9 cellular contexts compared by ENCODE assay signal in the genomic region with DNA sequence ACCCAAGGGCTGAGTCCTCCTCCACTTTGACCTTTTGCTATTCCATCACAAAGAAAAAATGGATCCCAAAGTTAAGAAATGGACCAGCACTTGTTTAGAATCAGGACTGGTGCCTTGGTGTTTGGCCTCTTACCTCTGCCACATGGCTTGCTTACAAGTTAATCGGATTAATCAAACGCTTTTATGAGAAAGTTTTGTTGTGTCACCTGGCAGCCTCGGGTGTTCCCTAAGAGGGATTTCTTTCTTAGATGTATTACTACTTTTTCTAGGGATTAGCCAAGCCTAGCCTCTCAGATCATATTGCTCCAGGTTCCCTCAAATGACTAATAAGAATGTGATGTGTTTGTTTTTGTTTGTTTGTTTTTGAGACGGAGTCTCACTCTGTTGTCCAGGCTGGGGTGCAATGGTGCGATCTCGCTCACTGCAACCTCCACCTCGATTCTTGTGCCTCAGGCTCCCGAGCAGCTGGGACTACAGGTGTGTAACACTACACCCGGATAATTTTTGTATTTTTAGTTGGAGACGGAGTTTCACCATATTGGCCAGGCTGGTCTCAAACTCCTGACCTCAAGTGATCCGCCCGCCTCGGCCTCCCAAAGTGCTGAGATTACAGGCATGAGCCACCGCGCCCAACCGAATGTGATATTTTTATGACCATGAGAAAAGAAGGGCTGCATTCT. TPM values are rescaled to one million over a fixed set of nuclear protein-coding genes. Genes with fewer than 3 reads are reported as not detected.
A peak's percentile ranks its signal among the peaks of the same experiment; 100 is the strongest.
DNase-seq lines count a peak whose midpoint lies in the region; ATAC-seq and TF ChIP-seq lines count a peak whose summit lies in the region.
"Had no signal": no experiment of that assay in that cellular context is flagged by ENCODE, and none has a peak within 500 bp of the region (broad histone marks: within the 10 kb centered on the region; RNA-seq: fewer than 3 reads in every experiment).

No MANE protein-coding gene starts in this region.

- peak overlapping the region; percentile 80 for H3K4me3 ChIP-seq in HUES6 (ENCODE audit: low read depth, low read length)

- DNase-seq in MCF 10A (ENCODE audit: unreplicated experiment) (peak; percentile 21), midbrain (lab: John Stamatoyannopoulos, UW) (peak; percentile 0), SKM-1 treated with dmso at 0.1 percent for 144 hours (lab: John Stamatoyannopoulos, UW; ENCODE audit: unreplicated experiment) (no peak), medulla oblongata (ENCODE audit: extremely low spot score) (no peak), KBM-7 (no peak)

- H3K9me3 Mint-ChIP-seq in MCF 10A (ENCODE audit: unreplicated experiment) = no peaks in the 10 kb centered on the region

- H3K27me3 Mint-ChIP-seq in MCF 10A (ENCODE audit: insufficient read depth, unreplicated experiment) = no peaks in the 10 kb centered on the region

- peaks cover 21% of the 10 kb centered on the region for H3K4me1 Mint-ChIP-seq in MCF 10A (ENCODE audit: insufficient read depth, unreplicated experiment)

- peak overlapping the region; percentile 81 for H3K9ac ChIP-seq in HUES6 (ENCODE audit: low read length)

- H3K36me3 ChIP-seq in HUES6 (ENCODE audit: control insufficient read depth, insufficient read depth, low read length) = peaks cover 8% of the 10 kb centered on the region; the same call in 1 of the 2 replicates

- H3K9me3 ChIP-seq in HUES6 (ENCODE audit: control insufficient read depth, insufficient read depth, low read depth, low read length) = no peaks in the 10 kb centered on the region

- no peaks in the 10 kb centered on the region for H3K27me3 ChIP-seq in HUES6 (ENCODE audit: control insufficient read depth, insufficient read depth, low read length)

- H3K4me3 Mint-ChIP-seq in MCF 10A (ENCODE audit: unreplicated experiment) = peak overlapping the region; percentile 84

- H3K4me1 ChIP-seq in HUES6 (ENCODE audit: control insufficient read depth, insufficient read depth, low read length) = peaks cover 20% of the 10 kb centered on the region

- POLR2A ChIA-PET in MCF 10A (lab: Yijun Ruan, JAX) = interaction anchor here (0.7 to 5.0 kb wide), 18 partner anchors 9 to 1290 kb away, joined by 3 to 76 read pairs (median 8); a partner anchor contains a TSS

- TF ChIP-seq CTCF in 22Rv1 (IDR thresholded peaks at IDR 0.05) (no peak), MCF 10A (IDR thresholded peaks at IDR 0.05; ENCODE audit: unreplicated experiment) (no peak)

- peak overlapping the region; percentile 98 for H3K27ac Mint-ChIP-seq in MCF 10A (ENCODE audit: low read depth, unreplicated experiment)

- BruUV-seq in MCF 10A (replicated peaks; lab: Mats Ljungman, UMichigan) = no TSS peak

- H3K27ac ChIP-seq in 22Rv1 (peak overlapping the region; percentile 97), HUES6 (ENCODE audit: low read depth, low read length) (0 out of 2 replicates have a peak overlapping the region, but pooled peaks have one; percentile 20)

- in situ Hi-C loops in KBM-7 (cut with MboI; ENCODE audit: low pct_unique_long_range_greater_than_20kb, low sequenced_read_pairs) = loop anchor here (25.0 kb wide), 1 partner anchor 202 kb away; no protein-coding TSS in a partner anchor

- peaks cover 54% of the 10 kb centered on the region for H3K36me3 Mint-ChIP-seq in MCF 10A (ENCODE audit: insufficient read depth, unreplicated experiment)

- intact Hi-C loops in MCF 10A (cut with micrococcal nuclease) = loop anchor here (1.0 to 10.0 kb wide), 5 partner anchors 14 to 364 kb away; no protein-coding TSS in a partner anchor

- CTCF ChIA-PET in MCF 10A (lab: Yijun Ruan, JAX) = interaction anchor here (0.6 to 1.8 kb wide), 4 partner anchors 14 to 756 kb away, joined by 4 to 6 read pairs (median 4); no protein-coding TSS in a partner anchor

- no peak for ATAC-seq in HG03135 (IDR thresholded peaks at IDR 0.05; ENCODE audit: unreplicated experiment)

RNA-seq across cellular contexts. Expression of a gene that starts 0.9 kb away (rescaled TPM):
- 71.7 and 75.4 TPM in 2 replicates for total RNA-seq in MCF 10A (2022)

RNA-seq across cellular contexts. Expression of a gene that starts 39.0 kb away (rescaled TPM):
- not detected in 2 replicates for total RNA-seq in MCF 10A (2022)
- total RNA-seq: dermis microvascular lymphatic vessel endothelial cell had no signal

RNA-seq across cellular contexts. Expression of a gene that starts 57.7 kb away (rescaled TPM):
- total RNA-seq in MCF 10A (2022) = 11.9 and 12.9 TPM in 2 replicates

Comparison
In these comparisons a context has a peak if more than half of its experiments do, and no peak if none do; other contexts are left out.
1. DNase-seq: peak in MCF 10A (single experiment) and midbrain (single experiment); none in SKM-1 treated with dmso at 0.1 percent for 144 hours (single experiment), medulla oblongata (single experiment) and KBM-7 (single experiment).